ENCODE assay signal across 8 cellular contexts in the genomic region with DNA sequence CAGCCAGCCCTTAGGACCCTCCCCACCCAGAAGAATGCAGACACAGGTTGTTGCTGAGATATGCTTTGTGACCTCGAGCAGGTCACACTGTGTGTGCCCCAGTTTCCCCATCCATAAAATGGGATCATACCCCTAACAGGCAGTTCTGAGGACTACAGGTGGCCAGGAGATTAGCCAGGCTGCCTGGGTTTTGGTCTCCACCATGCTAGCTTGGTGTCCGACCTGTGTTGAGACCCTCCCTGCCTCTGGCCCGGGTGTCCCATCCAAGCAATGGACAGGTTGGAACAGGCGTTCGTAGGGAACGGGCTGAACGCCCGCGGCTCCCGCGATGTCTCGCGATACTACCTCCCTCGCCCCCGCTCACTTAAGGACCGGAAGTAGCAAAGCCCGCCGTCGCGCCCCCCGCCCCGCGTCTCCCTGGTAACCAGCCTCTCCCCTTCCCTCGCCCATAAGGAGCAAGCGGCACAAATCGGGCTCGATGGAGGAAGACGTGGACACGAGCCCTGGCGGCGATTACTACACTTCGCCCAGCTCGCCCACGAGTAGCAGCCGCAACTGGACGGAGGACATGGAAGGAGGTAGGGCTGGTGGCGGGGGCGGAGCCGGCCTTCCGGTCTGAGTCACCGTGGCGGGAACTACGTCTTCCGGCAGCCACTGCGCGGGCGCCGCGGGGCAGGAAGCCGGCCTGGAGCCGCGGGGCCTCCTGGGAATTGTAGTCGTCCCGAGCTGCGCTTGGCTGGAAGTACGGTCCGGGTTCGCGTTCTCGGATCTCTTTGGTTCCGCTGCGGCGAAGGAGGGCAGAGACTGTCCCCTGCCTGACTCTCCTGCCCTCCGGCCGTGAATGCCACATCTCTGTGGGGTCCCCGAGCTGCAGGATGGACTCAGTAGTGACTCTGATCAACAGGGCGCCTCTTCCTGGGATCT. TPM values are rescaled to one million over a fixed set of nuclear protein-coding genes. Genes with fewer than 3 reads are reported as not detected.
A peak's percentile ranks its signal among the peaks of the same experiment; 100 is the strongest.
DNase-seq lines count a peak whose midpoint lies in the region; ATAC-seq and TF ChIP-seq lines count a peak whose summit lies in the region.

No MANE protein-coding gene starts in this region.

- peak overlapping the region; percentile 97 for H4K12ac ChIP-seq in trophoblast cell (ENCODE audit: low read depth, low read length)

- H2BK12ac ChIP-seq in trophoblast cell (ENCODE audit: low read length) = no peak overlapping the region

- peak overlapping the region; percentile 95 for H3K9ac ChIP-seq in SU-DHL-6 (ENCODE audit: low read length)
- peak overlapping the region; percentile 86 for H3K9ac ChIP-seq in trophoblast cell (ENCODE audit: low read length)

- 3 to 22% (median 4%) methylated on average over 65 to 67 of the region's 67 CpGs for WGBS in adipose tissue, 3 donors
- WGBS in heart left ventricle, 4 donors = 4% methylated on average over 46 to 67 of the region's 67 CpGs
- WGBS in trophoblast cell (ENCODE audit: extremely low coverage, insufficient coverage, insufficient read length) = no CpG with 5 or more reads among the region's 67 CpGs
- WGBS in tibial nerve, 2 donors = 3 to 6% methylated on average over 28 to 50 of the region's 67 CpGs

- H2AFZ ChIP-seq in SU-DHL-6 (ENCODE audit: low read depth, low read length, severe bottlenecking) (peak overlapping the region; percentile 93), trophoblast cell (ENCODE audit: insufficient read depth, low read length, poor library complexity) (peak overlapping the region; percentile 97)

- peak overlapping the region; percentile 97 for H3K18ac ChIP-seq in trophoblast cell (ENCODE audit: low read length)

- H2AK5ac ChIP-seq in trophoblast cell (ENCODE audit: low read length) = peak overlapping the region; percentile 31

- H3K4ac ChIP-seq in trophoblast cell (ENCODE audit: low read depth, low read length) = peak overlapping the region; percentile 88

- peak in 1 of 2 donors; percentile 47 for TF ChIP-seq POLR2A in heart left ventricle (IDR thresholded peaks at IDR 0.05)
- TF ChIP-seq POLR2A in tibial nerve (IDR thresholded peaks at IDR 0.05) = peak in 1 of 2 donors; percentile 46

- peaks cover 10% of the 10 kb centered on the region for H3K79me1 ChIP-seq in trophoblast cell (ENCODE audit: low read length)

- TF ChIP-seq CTCF in HFF-Myc (IDR thresholded peaks at IDR 0.05; ENCODE audit: low read depth, low read length, missing control alignments) = no peak
- TF ChIP-seq CTCF in SU-DHL-6 (IDR thresholded peaks at IDR 0.05; ENCODE audit: insufficient read depth, low read length, poor library complexity, severe bottlenecking) = no peak
- no peak for TF ChIP-seq CTCF in heart left ventricle (IDR thresholded peaks at IDR 0.05)
- TF ChIP-seq CTCF in tibial nerve (IDR thresholded peaks at IDR 0.05) = peak in 1 of 5 experiments; percentile 33

- intact Hi-C loops in heart left ventricle (cut with DNase I) = loop anchor here in 6 of 10 donors (5.0 kb wide), 5 partner anchors 32 to 108 kb away; no protein-coding TSS in a partner anchor

- H2BK5ac ChIP-seq in trophoblast cell (ENCODE audit: low read depth, low read length, poor library complexity) = peak overlapping the region; percentile 97

- H4K20me1 ChIP-seq in SU-DHL-6 (ENCODE audit: low read depth, low read length) = no peaks in the 10 kb centered on the region

- H3K36me3 ChIP-seq in SU-DHL-6 (ENCODE audit: low read length) = no peaks in the 10 kb centered on the region
- peaks cover 0 to 67% (median 50%) of the 10 kb centered on the region in 9 donors for H3K36me3 ChIP-seq in heart left ventricle
- no peaks in the 10 kb centered on the region for H3K36me3 ChIP-seq in trophoblast cell (ENCODE audit: control insufficient read depth in 1 of 2, insufficient read depth in 2 of 2, low read length in 2 of 2)
- peaks cover 3 to 50% (median 5%) of the 10 kb centered on the region in 3 donors for H3K36me3 ChIP-seq in tibial nerve

- H3K4me2 ChIP-seq in SU-DHL-6 (ENCODE audit: low read depth, low read length, poor library complexity, severe bottlenecking) (peak overlapping the region; percentile 94), trophoblast cell (ENCODE audit: low read length) (peak overlapping the region; percentile 94)

- H3K9me3 ChIP-seq in SU-DHL-6 (ENCODE audit: insufficient read depth, low read length) (no peaks in the 10 kb centered on the region), heart left ventricle (no peaks in the 10 kb centered on the region), trophoblast cell (ENCODE audit: insufficient read depth, low read depth, low read length) (peaks cover 5% of the 10 kb centered on the region), tibial nerve (no peaks in the 10 kb centered on the region)

- no peak overlapping the region for H3K23ac ChIP-seq in trophoblast cell (ENCODE audit: low read length)

- no peaks in the 10 kb centered on the region for H3K9me2 ChIP-seq in SU-DHL-6 (replicated peaks; ENCODE audit: insufficient read depth, low read length)

- peak overlapping the region; percentile 99 for H4K8ac ChIP-seq in trophoblast cell (ENCODE audit: low read depth, low read length)

- H2BK120ac ChIP-seq in trophoblast cell (ENCODE audit: insufficient read depth, low read length, poor library complexity) = peak overlapping the region; percentile 92

- peak; percentile 83 to 94 for TF ChIP-seq EP300 in tibial nerve (IDR thresholded peaks at IDR 0.05)

- H3K79me2 ChIP-seq in SU-DHL-6 (ENCODE audit: insufficient read depth, low read length) (no peaks in the 10 kb centered on the region), trophoblast cell (ENCODE audit: control insufficient read depth, insufficient read depth, low read length, poor library complexity) (peaks cover 2% of the 10 kb centered on the region)

- peak; percentile 99 for DNase-seq in GM03348 (ENCODE audit: low spot score)
- peak; percentile 79 for DNase-seq in HFF-Myc (ENCODE audit: extremely low read depth, low read depth)
- DNase-seq in NCI-H1092 treated with DMSO at 0.1 percent for 48 hours (lab: John Stamatoyannopoulos, UW) = peak; percentile 96
- DNase-seq in heart left ventricle = peak; percentile 97 to 98 (median 97)
- DNase-seq in trophoblast cell = peak; percentile 96 to 98
- peak; percentile 87 to 90 for DNase-seq in tibial nerve (ENCODE audit: low spot score in 2 of 2)

- peak overlapping the region; percentile 37 for H3K4me3 ChIP-seq in HFF-Myc (replicated peaks; ENCODE audit: low read depth, low read length)
- H3K4me3 ChIP-seq in SU-DHL-6 (ENCODE audit: insufficient read depth, low read length, poor library complexity, severe bottlenecking) = peak overlapping the region; percentile 67
- H3K4me3 ChIP-seq in heart left ventricle = peak overlapping the region in 11 of 12 donors; percentile 27 to 67 (median 54)
- H3K4me3 ChIP-seq in trophoblast cell (ENCODE audit: low read depth, low read length) = peak overlapping the region; percentile 86
- peak overlapping the region; percentile 35 to 58 (median 47) for H3K4me3 ChIP-seq in tibial nerve

- H3K14ac ChIP-seq in trophoblast cell (ENCODE audit: low read length) = peak overlapping the region; percentile 99

- H3K4me1 ChIP-seq in heart left ventricle (peaks cover 5 to 41% (median 24%) of the 10 kb centered on the region in 12 donors), trophoblast cell (ENCODE audit: control insufficient read depth in 1 of 2, insufficient read depth in 2 of 2, low read length in 2 of 2) (no peaks in the 10 kb centered on the region), tibial nerve (peaks cover 0 to 59% (median 22%) of the 10 kb centered on the region in 4 donors)

- H4K91ac ChIP-seq in trophoblast cell (ENCODE audit: low read depth, low read length) = peak overlapping the region; percentile 96

- peak overlapping the region; percentile 80 for H3K27ac ChIP-seq in SU-DHL-6 (ENCODE audit: low read depth, low read length)
- H3K27ac ChIP-seq in adipose tissue (ENCODE audit: low read depth, low read length) = peak overlapping the region; percentile 67
- H3K27ac ChIP-seq in heart left ventricle = peak overlapping the region; percentile 68 to 96 (median 88)
- H3K27ac ChIP-seq in trophoblast cell (ENCODE audit: low read depth, low read length) = peak overlapping the region; percentile 89
- peak overlapping the region; percentile 76 to 92 (median 87) for H3K27ac ChIP-seq in tibial nerve

- H3K27me3 ChIP-seq in SU-DHL-6 (ENCODE audit: low read length) (no peaks in the 10 kb centered on the region), heart left ventricle (no peaks in the 10 kb centered on the region), trophoblast cell (ENCODE audit: insufficient read depth, low read length) (no peaks in the 10 kb centered on the region), tibial nerve (no peaks in the 10 kb centered on the region)

- H3F3A ChIP-seq in SU-DHL-6 (ENCODE audit: insufficient read depth) = no peaks in the 10 kb centered on the region

- peak; percentile 86 to 97 (median 96) for ATAC-seq in heart left ventricle

RNA-seq across cellular contexts. Expression of a gene that starts 45.4 kb away (rescaled TPM):
- polyA plus RNA-seq in adipose tissue (10 to 100 TPM in 1 of 3 donors, 1 to 10 TPM in 2; 1.2 to 18.6 (median 1.9) TPM), heart left ventricle (under 1 TPM in 1 of 2 donors, not detected in 1; 0.15 TPM)
- total RNA-seq in heart left ventricle (not detected), tibial nerve (not detected)
- polyA plus RNA-seq in trophoblast cell (2013) = 0.39 and 0.47 TPM in 2 replicates

RNA-seq across cellular contexts. Expression of a gene that starts 48.3 kb away (rescaled TPM):
- polyA plus RNA-seq in adipose tissue (not detected), heart left ventricle (not detected)
- total RNA-seq in heart left ventricle (not detected), tibial nerve (not detected)
- not detected in 2 replicates for polyA plus RNA-seq in trophoblast cell (2013)

Comparison
In these comparisons a context has a peak if more than half of its experiments do, and no peak if none do; other contexts are left out.
1. Peak in every context shown above with its lines: DNase-seq, ATAC-seq, H3K4me3 ChIP-seq and H3K27ac ChIP-seq.